Comparison of ENCODE assay signal across 8 cellular contexts in the genomic region with DNA sequence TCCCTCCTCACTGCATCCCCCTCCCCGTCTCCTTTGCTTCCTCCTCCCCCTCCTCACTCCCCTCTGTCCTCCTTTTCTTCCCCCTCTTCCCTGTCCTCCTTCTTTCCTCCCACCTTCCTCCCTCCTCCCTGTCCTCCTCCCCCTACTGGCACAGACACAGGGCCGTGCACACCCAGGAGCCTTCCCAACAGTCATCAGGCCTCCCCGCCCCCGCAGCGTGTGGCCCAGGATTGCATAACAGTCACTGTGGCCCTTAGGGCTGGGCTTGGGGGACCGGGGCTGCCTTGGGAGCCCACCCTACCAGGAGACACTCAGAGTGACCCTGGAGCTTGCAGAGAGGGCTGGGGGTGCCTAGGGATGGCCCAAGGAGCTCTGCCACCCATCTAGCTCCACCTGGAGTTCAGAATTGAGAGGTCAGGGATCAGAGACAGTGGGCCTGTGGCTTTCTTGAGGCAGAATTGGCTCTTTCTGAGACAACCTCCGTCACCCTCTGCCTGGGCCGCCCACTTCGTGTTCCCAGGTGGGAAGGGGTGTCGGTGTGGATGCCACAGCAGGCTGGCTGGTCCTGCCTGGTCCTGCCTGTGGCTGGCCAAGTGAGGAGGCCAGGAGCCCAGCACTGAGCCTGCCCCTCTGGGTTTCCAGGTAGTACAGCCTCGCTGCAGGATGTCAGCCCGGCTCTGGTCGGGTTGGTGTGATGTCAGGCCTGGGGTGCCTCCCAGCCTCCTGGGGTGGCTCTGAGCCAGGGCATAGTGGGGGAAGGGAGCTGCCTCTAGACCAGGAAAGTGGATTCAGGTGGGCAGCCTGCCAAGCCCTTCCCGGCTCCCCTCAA. TPM values are rescaled to one million over a fixed set of nuclear protein-coding genes. Genes with fewer than 3 reads are reported as not detected.
A peak's percentile ranks its signal among the peaks of the same experiment; 100 is the strongest.
DNase-seq lines count a peak whose midpoint lies in the region; ATAC-seq, FAIRE-seq and TF ChIP-seq lines count a peak whose summit lies in the region.

No MANE protein-coding gene starts in this region.

- H4K91ac ChIP-seq in neuronal stem cell (ENCODE audit: low read depth, low read length, poor library complexity) = peak overlapping the region; percentile 7

- peak; percentile 40 for ATAC-seq in HG03432 (IDR thresholded peaks at IDR 0.05; ENCODE audit: unreplicated experiment)
- ATAC-seq in activated T-cell treated with anti-CD3 and anti-CD28 coated beads, Interleukin-2, amount 50 U/mL, for 4 hours = no peak
- ATAC-seq in CD8-positive, alpha-beta T cell = no peak

- H3K18ac ChIP-seq in neuronal stem cell (ENCODE audit: low read length) = peak overlapping the region; percentile 65

- peak overlapping the region; percentile 14 for H2AFZ ChIP-seq in mammary epithelial cell (ENCODE audit: low read depth, low read length)
- H2AFZ ChIP-seq in neuronal stem cell (ENCODE audit: low read length) = peak overlapping the region; percentile 66

- H3K4me1 ChIP-seq in mammary epithelial cell (ENCODE audit: insufficient read depth, low read length) = peaks cover 9% of the 10 kb centered on the region
- H3K4me1 ChIP-seq in neuronal stem cell (ENCODE audit: control insufficient read depth in 2 of 2, insufficient read depth in 1 of 2, low read depth in 1 of 2, low read length in 2 of 2) = peaks cover 0 to 4% of the 10 kb centered on the region in 2 donors
- H3K4me1 ChIP-seq in CD8-positive, alpha-beta T cell (ENCODE audit: insufficient read depth, low read length) = no peaks in the 10 kb centered on the region

- dilution Hi-C loops in mammary epithelial cell (cut with HindIII; ENCODE audit: low sequenced_read_pairs) = loop anchor here (10.0 kb wide), 1 partner anchor 198 kb away; the partner anchor contains the start of genes KBTBD4 and NDUFS3

- H3K4me3 ChIP-seq in mammary epithelial cell (replicated peaks in 1 of 3; ENCODE audit: insufficient read depth in 1 of 3, low read depth in 2 of 3, low read length in 3 of 3) (no peak overlapping the region), neuronal stem cell (ENCODE audit: low read length in 2 of 2) (no peak overlapping the region)
- H3K4me3 ChIP-seq in CD8-positive, alpha-beta T cell (ENCODE audit: low read depth, low read length) = no peak overlapping the region

- no peak overlapping the region for H4K8ac ChIP-seq in neuronal stem cell (ENCODE audit: low read depth, low read length)

- no peaks in the 10 kb centered on the region for H3K79me2 ChIP-seq in mammary epithelial cell (ENCODE audit: insufficient read depth, low read length)

- no peaks in the 10 kb centered on the region for H3K9me3 Mint-ChIP-seq in activated T-cell treated with anti-CD3 and anti-CD28 coated beads, Interleukin-2, amount 50 U/mL, for 4 hours
- no peaks in the 10 kb centered on the region for H3K9me3 Mint-ChIP-seq in CD8-positive, alpha-beta T cell
- no peaks in the 10 kb centered on the region for H3K9me3 Mint-ChIP-seq in type B pancreatic cell

- peak overlapping the region; percentile 31 for H2BK5ac ChIP-seq in neuronal stem cell (ENCODE audit: low read length)

- no peaks in the 10 kb centered on the region for H3K9me3 ChIP-seq in mammary epithelial cell (replicated peaks; ENCODE audit: insufficient read depth, low read length)
- H3K9me3 ChIP-seq in neuronal stem cell (replicated peaks in 1 of 2; ENCODE audit: control insufficient read depth in 2 of 2, insufficient read depth in 1 of 2, low read depth in 1 of 2, low read length in 2 of 2) = no peaks in the 10 kb centered on the region
- H3K9me3 ChIP-seq in CD8-positive, alpha-beta T cell (ENCODE audit: low read length) = no peaks in the 10 kb centered on the region

- no peak for DNase-seq in GM12891 (ENCODE audit: insufficient read length, low spot score)
- no peak for DNase-seq in mammary epithelial cell
- no peak for DNase-seq in neuronal stem cell (ENCODE audit: low spot score)
- DNase-seq in activated T-cell treated with anti-CD3 and anti-CD28 coated beads, Interleukin-2, amount 50 U/mL, for 4 hours = no peak
- no peak for DNase-seq in CD8-positive, alpha-beta T cell
- DNase-seq in type B pancreatic cell (ENCODE audit: extremely low spot score, unreplicated experiment) = no peak
- DNase-seq in GF-D8 (lab: John Stamatoyannopoulos, UW) = no peak

- peak overlapping the region; percentile 85 for H2AK5ac ChIP-seq in neuronal stem cell (ENCODE audit: low read depth, low read length)

- TF ChIP-seq POLR2A in GM12891 (IDR thresholded peaks at IDR 0.05; ENCODE audit: low read depth, low read length) = no peak

- H3K9ac ChIP-seq in mammary epithelial cell (ENCODE audit: insufficient read depth, low read length) (no peak overlapping the region), neuronal stem cell (ENCODE audit: low read depth, low read length, poor library complexity) (no peak overlapping the region)

- no peak overlapping the region for H3K14ac ChIP-seq in neuronal stem cell (ENCODE audit: low read length)

- H3K27ac ChIP-seq in mammary epithelial cell (ENCODE audit: insufficient read depth, low read depth, low read length) (no peak overlapping the region), neuronal stem cell (replicated peaks; ENCODE audit: low read length) (no peak overlapping the region)
- no peak overlapping the region for H3K27ac ChIP-seq in CD8-positive, alpha-beta T cell (ENCODE audit: low read depth, low read length)

- no peak overlapping the region for H3K4ac ChIP-seq in neuronal stem cell (ENCODE audit: low read length)

- FAIRE-seq in GM12891 (lab: Jason Lieb, UNC) = peak; percentile 69

- POLR2A ChIA-PET in CD8-positive, alpha-beta T cell (lab: Charles Lee) = interaction anchor here (0.6 kb wide), 1 partner anchor 174 kb away, joined by 3 read pairs; no protein-coding TSS in a partner anchor

- H2BK15ac ChIP-seq in neuronal stem cell (ENCODE audit: low read length) = peak overlapping the region; percentile 84

- H2BK12ac ChIP-seq in neuronal stem cell (ENCODE audit: low read length) = no peak overlapping the region

- no peak overlapping the region for H2BK120ac ChIP-seq in neuronal stem cell (ENCODE audit: low read depth, low read length)

- H3K27ac Mint-ChIP-seq in CD8-positive, alpha-beta T cell = no peak overlapping the region
- no peak overlapping the region for H3K27ac Mint-ChIP-seq in type B pancreatic cell

- no peak overlapping the region for H3K4me3 Mint-ChIP-seq in activated T-cell treated with anti-CD3 and anti-CD28 coated beads, Interleukin-2, amount 50 U/mL, for 4 hours
- H3K4me3 Mint-ChIP-seq in CD8-positive, alpha-beta T cell = no peak overlapping the region
- no peak overlapping the region for H3K4me3 Mint-ChIP-seq in type B pancreatic cell

- H4K20me1 ChIP-seq in mammary epithelial cell (ENCODE audit: insufficient read depth, low read length) = no peaks in the 10 kb centered on the region

- no peaks in the 10 kb centered on the region for H3K79me1 ChIP-seq in neuronal stem cell (ENCODE audit: low read depth, low read length)

- TF ChIP-seq CTCF in mammary epithelial cell (conservative IDR thresholded peaks at IDR 0.05 in 1 of 2, IDR thresholded peaks at IDR 0.05 in 1 of 2; ENCODE audit: extremely low read depth in 1 of 2, insufficient read depth in 1 of 2, low read depth in 1 of 2, low read length in 2 of 2) (no peak), type B pancreatic cell (conservative IDR thresholded peaks at IDR 0.05) (no peak)
- no peak for TF ChIP-seq CTCF in CD8-positive, alpha-beta T cell (IDR thresholded peaks at IDR 0.05)

- H3K4me1 Mint-ChIP-seq in activated T-cell treated with anti-CD3 and anti-CD28 coated beads, Interleukin-2, amount 50 U/mL, for 4 hours (ENCODE audit: low read depth) = peaks cover 8% of the 10 kb centered on the region
- peaks cover 3% of the 10 kb centered on the region for H3K4me1 Mint-ChIP-seq in CD8-positive, alpha-beta T cell (ENCODE audit: low read depth)
- no peaks in the 10 kb centered on the region for H3K4me1 Mint-ChIP-seq in type B pancreatic cell (ENCODE audit: unreplicated experiment)

- in situ Hi-C loops in mammary epithelial cell (cut with MboI; ENCODE audit: low sequenced_read_pairs in 2 of 2) = no loop called here

- no peaks in the 10 kb centered on the region for H3K36me3 Mint-ChIP-seq in activated T-cell treated with anti-CD3 and anti-CD28 coated beads, Interleukin-2, amount 50 U/mL, for 4 hours (ENCODE audit: insufficient read depth)
- no peaks in the 10 kb centered on the region for H3K36me3 Mint-ChIP-seq in CD8-positive, alpha-beta T cell
- no peaks in the 10 kb centered on the region for H3K36me3 Mint-ChIP-seq in type B pancreatic cell

- H3K36me3 ChIP-seq in mammary epithelial cell (ENCODE audit: insufficient read depth, low read length) (no peaks in the 10 kb centered on the region), neuronal stem cell (replicated peaks in 1 of 2; ENCODE audit: control insufficient read depth in 2 of 2, insufficient read depth in 2 of 2, low read length in 2 of 2) (no peaks in the 10 kb centered on the region)
- no peaks in the 10 kb centered on the region for H3K36me3 ChIP-seq in CD8-positive, alpha-beta T cell (ENCODE audit: insufficient read depth, low read length)

- no TSS peak for BruUV-seq in mammary epithelial cell (replicated peaks; lab: Mats Ljungman, UMichigan)

- peak overlapping the region; percentile 44 for H3K23ac ChIP-seq in neuronal stem cell (ENCODE audit: low read depth, low read length, poor library complexity)

- intact Hi-C loops in mammary epithelial cell (cut with micrococcal nuclease) = no loop called here
- intact Hi-C loops in CD8-positive, alpha-beta T cell (cut with DNase I, micrococcal nuclease) = no loop called here

- H3K4me2 ChIP-seq in mammary epithelial cell (ENCODE audit: insufficient read depth, low read depth, low read length) (no peak overlapping the region), neuronal stem cell (ENCODE audit: insufficient read depth, low read length, poor library complexity, severe bottlenecking) (no peak overlapping the region)

- CTCF ChIA-PET in mammary epithelial cell (lab: Charles Lee; ENCODE audit: low non-redundant PET) = no interaction called here
- CTCF ChIA-PET in CD8-positive, alpha-beta T cell (lab: Charles Lee) = interaction anchor here (0.6 to 1.3 kb wide), 5 partner anchors 31 to 223 kb away, joined by 3 to 5 read pairs (median 4); no protein-coding TSS in a partner anchor

- H3K27me3 ChIP-seq in mammary epithelial cell (ENCODE audit: insufficient read depth, low read length) (no peaks in the 10 kb centered on the region), neuronal stem cell (ENCODE audit: control insufficient read depth in 3 of 3, insufficient read depth in 3 of 3, low read depth in 1 of 3, low read length in 3 of 3) (no peaks in the 10 kb centered on the region)
- H3K27me3 ChIP-seq in CD8-positive, alpha-beta T cell (ENCODE audit: insufficient read depth, low read length) = no peaks in the 10 kb centered on the region

- H3K27me3 Mint-ChIP-seq in activated T-cell treated with anti-CD3 and anti-CD28 coated beads, Interleukin-2, amount 50 U/mL, for 4 hours (ENCODE audit: low read depth) = no peaks in the 10 kb centered on the region
- no peaks in the 10 kb centered on the region for H3K27me3 Mint-ChIP-seq in CD8-positive, alpha-beta T cell (ENCODE audit: low read depth)
- no peaks in the 10 kb centered on the region for H3K27me3 Mint-ChIP-seq in type B pancreatic cell

- 66% methylated on average over 10 of the region's 14 CpGs for whole genome bisulfite sequencing in mammary epithelial cell (ENCODE audit: low coverage, missing lambda C conversion rate)
- no CpG with 5 or more reads among the region's 14 CpGs for WGBS in neuronal stem cell (ENCODE audit: extremely low coverage in 2 of 2, insufficient read length in 2 of 2, insufficient replicate concordance in 1 of 2), 2 donors

RNA-seq across cellular contexts. Expression of gene SPI1, which starts 1.6 kb away (rescaled TPM):
- polyA plus RNA-seq in GM12891 (2012; ENCODE audit: low read depth, missing spikeins) = 11.8 TPM
- total RNA-seq in mammary epithelial cell (not detected), type B pancreatic cell (ENCODE audit: low replicate concordance) (not detected in 2 replicates)
- polyA plus RNA-seq in mammary epithelial cell = not detected
- not detected for polyA minus RNA-seq in mammary epithelial cell
- not detected for polyA plus RNA-seq in neuronal stem cell (2013, experiment 1 of 2)
- 0.03 TPM for polyA plus RNA-seq in neuronal stem cell (2013, experiment 2 of 2)
- 1 to 10 TPM in 2 of 3 donors, under 1 TPM in 1; 0.74 to 2.3 (median 1.1) TPM for total RNA-seq in activated T-cell treated with anti-CD3 and anti-CD28 coated beads, Interleukin-2, amount 50 U/mL, for 4 hours
- total RNA-seq in CD8-positive, alpha-beta T cell = 1 to 10 TPM in 1 of 2 experiments, under 1 TPM in 1; 0.58 to 1.1 TPM

RNA-seq across cellular contexts. Expression of gene MYBPC3, which starts 24.3 kb away (rescaled TPM):
- not detected for polyA plus RNA-seq in GM12891 (2012; ENCODE audit: low read depth, missing spikeins)
- total RNA-seq in mammary epithelial cell (not detected), type B pancreatic cell (ENCODE audit: low replicate concordance) (0.40 and 1.8 TPM in 2 replicates)
- polyA plus RNA-seq in mammary epithelial cell = not detected
- not detected for polyA minus RNA-seq in mammary epithelial cell
- not detected for polyA plus RNA-seq in neuronal stem cell (2013, experiment 1 of 2)
- polyA plus RNA-seq in neuronal stem cell (2013, experiment 2 of 2) = 0.01 TPM
- not detected for total RNA-seq in activated T-cell treated with anti-CD3 and anti-CD28 coated beads, Interleukin-2, amount 50 U/mL, for 4 hours
- total RNA-seq in CD8-positive, alpha-beta T cell = not detected

RNA-seq across cellular contexts. Expression of gene SLC39A13, which starts 31.6 kb away (rescaled TPM):
- 9.2 TPM for polyA plus RNA-seq in GM12891 (2012; ENCODE audit: low read depth, missing spikeins)
- total RNA-seq in mammary epithelial cell = 10 to 100 TPM; 55.5 to 97.2 TPM
- polyA plus RNA-seq in mammary epithelial cell = 57.1 TPM
- polyA minus RNA-seq in mammary epithelial cell = 31.6 TPM
- polyA plus RNA-seq in neuronal stem cell (2013, experiment 1 of 2) = 21.6 TPM
- polyA plus RNA-seq in neuronal stem cell (2013, experiment 2 of 2) = 20.9 TPM
- total RNA-seq in activated T-cell treated with anti-CD3 and anti-CD28 coated beads, Interleukin-2, amount 50 U/mL, for 4 hours = 10 to 100 TPM; 18.7 to 20.8 (median 19.5) TPM
- 10 to 100 TPM; 34.0 to 34.6 TPM for total RNA-seq in CD8-positive, alpha-beta T cell
- total RNA-seq in type B pancreatic cell (ENCODE audit: low replicate concordance) = 28.7 and 44.8 TPM in 2 replicates

RNA-seq across cellular contexts. Expression of gene PSMC3, which starts 49.5 kb away (rescaled TPM):
- polyA plus RNA-seq in GM12891 (2012; ENCODE audit: low read depth, missing spikeins) = 137 TPM
- total RNA-seq in mammary epithelial cell = 100 to 1,000 TPM in 1 of 2 donors, 10 to 100 TPM in 1; 72.7 to 142 TPM
- 168 TPM for polyA plus RNA-seq in mammary epithelial cell
- 202 TPM for polyA minus RNA-seq in mammary epithelial cell
- 74.9 TPM for polyA plus RNA-seq in neuronal stem cell (2013, experiment 1 of 2)
- 75.0 TPM for polyA plus RNA-seq in neuronal stem cell (2013, experiment 2 of 2)
- 100 to 1,000 TPM; 275 to 300 (median 299) TPM for total RNA-seq in activated T-cell treated with anti-CD3 and anti-CD28 coated beads, Interleukin-2, amount 50 U/mL, for 4 hours
- total RNA-seq in CD8-positive, alpha-beta T cell = 10 to 100 TPM; 58.1 to 63.4 TPM
- 104 and 141 TPM in 2 replicates for total RNA-seq in type B pancreatic cell (ENCODE audit: low replicate concordance)
